ENCODE assay signal across 8 cellular contexts in genomic region chr16:1965610-1966009, GRCh38. TPM values are rescaled to one million over a fixed set of nuclear protein-coding genes. Genes with fewer than 3 reads are reported as not detected.
DNase-seq lines count a peak whose midpoint lies in the region; ATAC-seq and TF ChIP-seq lines count a peak whose summit lies in the region.

No MANE protein-coding gene starts in this region.

- H3K4me3 ChIP-seq in BJ (ENCODE audit: low read depth, low read length): peak overlapping the region; percentile 92
- H3K4me3 ChIP-seq in Karpas-422 (ENCODE audit: low read length): peak overlapping the region; percentile 81
- H3K4me3 ChIP-seq in colonic mucosa: peak overlapping the region; percentile 92

- H4K20me1 ChIP-seq in Karpas-422 (ENCODE audit: insufficient read depth, low read depth, low read length): peaks cover 19% of the 10 kb centered on the region

- peak overlapping the region; percentile 95 for H3K27ac Mint-ChIP-seq in natural killer cell

- H3K4me1 ChIP-seq in Karpas-422 (ENCODE audit: low read length): peaks cover 37% of the 10 kb centered on the region
- H3K4me1 ChIP-seq in colonic mucosa: peaks cover 2% of the 10 kb centered on the region

- H2AFZ ChIP-seq in Karpas-422 (ENCODE audit: low read length): no peak overlapping the region

- H3K9ac ChIP-seq in Karpas-422 (ENCODE audit: low read length) (peak overlapping the region; percentile 98), colonic mucosa (ENCODE audit: low read depth in 2 of 2, low read length in 2 of 2) (peak overlapping the region; percentile 77 to 99)

- peaks cover 32% of the 10 kb centered on the region for H3K79me2 ChIP-seq in Karpas-422 (ENCODE audit: low read length)

- intact Hi-C loops in colonic mucosa (cut with DNase I) (no loop called here), natural killer cell (cut with micrococcal nuclease) (no loop called here)

- CTCF ChIA-PET in BJ (lab: Yijun Ruan, JAX): interaction anchor here (1.1 to 1.4 kb wide), 4 partner anchors 11 to 55 kb away, joined by 3 to 7 read pairs (median 4); partner anchors contain the start of genes NPW and RPL3L

- H3K9me3 Mint-ChIP-seq in natural killer cell: no peaks in the 10 kb centered on the region

- POLR2A ChIA-PET in BJ (lab: Charles Lee): no interaction called here

- peaks cover 16% of the 10 kb centered on the region for H3K36me3 ChIP-seq in BJ (ENCODE audit: control insufficient read depth, insufficient read depth, low read length)
- H3K36me3 ChIP-seq in Karpas-422 (ENCODE audit: insufficient read depth, low read length): peaks cover 23% of the 10 kb centered on the region
- no peaks in the 10 kb centered on the region for H3K36me3 ChIP-seq in colonic mucosa

- no peaks in the 10 kb centered on the region for H3K9me2 ChIP-seq in Karpas-422 (replicated peaks; ENCODE audit: insufficient read depth, low read length)

- no peaks in the 10 kb centered on the region for H3K36me3 Mint-ChIP-seq in natural killer cell

- H3K9me3 ChIP-seq in Karpas-422 (ENCODE audit: low read length): no peaks in the 10 kb centered on the region
- H3K9me3 ChIP-seq in colonic mucosa: no peaks in the 10 kb centered on the region

- peaks cover 29 to 34% of the 10 kb centered on the region in 2 donors for H3K4me1 Mint-ChIP-seq in natural killer cell

- no peak for DNase-seq in BJ (ENCODE audit: low read depth)
- DNase-seq in Karpas-422: peak; percentile 61
- DNase-seq in colonic mucosa: no peak
- DNase-seq in natural killer cell: no peak
- no peak for DNase-seq in retina
- DNase-seq in DMS153 (lab: John Stamatoyannopoulos, UW): no peak

- H3K4me2 ChIP-seq in Karpas-422 (ENCODE audit: low read depth, low read length, poor library complexity, severe bottlenecking): peak overlapping the region; percentile 73

- H3K27ac ChIP-seq in Karpas-422 (ENCODE audit: low read length) (peak overlapping the region; percentile 40; the same call in 1 of the 2 replicates), colonic mucosa (peak overlapping the region; percentile 89)

- H3K4me3 Mint-ChIP-seq in natural killer cell: peak overlapping the region; percentile 94

- H3K27me3 ChIP-seq in BJ (ENCODE audit: control insufficient read depth, insufficient read depth, low read length) (no peaks in the 10 kb centered on the region), Karpas-422 (ENCODE audit: low read length) (no peaks in the 10 kb centered on the region), colonic mucosa (no peaks in the 10 kb centered on the region)

- no peaks in the 10 kb centered on the region for H3K27me3 Mint-ChIP-seq in natural killer cell (ENCODE audit: low read depth in 2 of 2)

- ATAC-seq in natural killer cell (no peak), GM18517 (IDR thresholded peaks at IDR 0.05; ENCODE audit: unreplicated experiment) (no peak), HG03095 (IDR thresholded peaks at IDR 0.05; ENCODE audit: unreplicated experiment) (no peak)

- TF ChIP-seq CTCF in BJ (IDR thresholded peaks at IDR 0.05; ENCODE audit: insufficient read depth, low read depth, low read length): no peak
- TF ChIP-seq CTCF in colonic mucosa (IDR thresholded peaks at IDR 0.05): no peak
- no peak for TF ChIP-seq CTCF in natural killer cell (IDR thresholded peaks at IDR 0.05)

RNA-seq across cellular contexts. Expression of gene RPS2, which starts 1.0 kb away (rescaled TPM):
- polyA plus RNA-seq in BJ (2011; rRNA removed): 3,098 and 4,041 TPM in 2 replicates
- 2,585 and 4,088 TPM in 2 replicates for polyA minus RNA-seq in BJ (2011; rRNA and poly(A)+ RNA removed)
- total RNA-seq in Karpas-422 (2014; rRNA removed; shearing (Covaris generic); ENCODE audit: low replicate concordance): 3,837 and 4,799 TPM in 2 replicates
- total RNA-seq in colonic mucosa (1,000 to 10,000 TPM; 1,996 to 2,736 TPM), natural killer cell (1,000 to 10,000 TPM; 1,124 to 1,385 (median 1,274) TPM)

RNA-seq across cellular contexts. Expression of gene RNF151, which starts 1.0 kb away (rescaled TPM):
- not detected in 2 replicates for polyA plus RNA-seq in BJ (2011; rRNA removed)
- not detected in 2 replicates for polyA minus RNA-seq in BJ (2011; rRNA and poly(A)+ RNA removed)
- not detected in 2 replicates for total RNA-seq in Karpas-422 (2014; rRNA removed; shearing (Covaris generic); ENCODE audit: low replicate concordance)
- not detected for total RNA-seq in colonic mucosa
- total RNA-seq in natural killer cell: not detected

RNA-seq across cellular contexts. Expression of gene TBL3, which starts 6.2 kb away (rescaled TPM):
- 16.5 and 33.1 TPM in 2 replicates for polyA plus RNA-seq in BJ (2011; rRNA removed)
- 24.8 and 37.7 TPM in 2 replicates for polyA minus RNA-seq in BJ (2011; rRNA and poly(A)+ RNA removed)
- 25.4 and 48.6 TPM in 2 replicates for total RNA-seq in Karpas-422 (2014; rRNA removed; shearing (Covaris generic); ENCODE audit: low replicate concordance)
- total RNA-seq in colonic mucosa (10 to 100 TPM; 19.4 to 43.1 TPM), natural killer cell (10 to 100 TPM; 25.1 to 28.9 (median 28.1) TPM)

RNA-seq across cellular contexts. Expression of gene NDUFB10, which starts 6.3 kb away (rescaled TPM):
- 155 and 183 TPM in 2 replicates for polyA plus RNA-seq in BJ (2011; rRNA removed)
- polyA minus RNA-seq in BJ (2011; rRNA and poly(A)+ RNA removed): 109 and 122 TPM in 2 replicates
- 288 and 537 TPM in 2 replicates for total RNA-seq in Karpas-422 (2014; rRNA removed; shearing (Covaris generic); ENCODE audit: low replicate concordance)
- total RNA-seq in colonic mucosa: 100 to 1,000 TPM; 219 to 272 TPM
- total RNA-seq in natural killer cell: 10 to 100 TPM; 54.5 to 61.1 (median 59.5) TPM

RNA-seq across cellular contexts. Expression of gene RPL3L, which starts 11.1 kb away (rescaled TPM):
- not detected in 2 replicates for polyA plus RNA-seq in BJ (2011; rRNA removed)
- polyA minus RNA-seq in BJ (2011; rRNA and poly(A)+ RNA removed): not detected in 2 replicates
- total RNA-seq in Karpas-422 (2014; rRNA removed; shearing (Covaris generic); ENCODE audit: low replicate concordance): not detected in 2 replicates
- not detected for total RNA-seq in colonic mucosa
- total RNA-seq in natural killer cell: not detected
